16 cellular contexts compared by ENCODE assay signal in genomic region chr10:69733791-69734261, GRCh38.
A peak's percentile ranks its signal among the peaks of the same experiment; 100 is the strongest.
DNase-seq lines count a peak whose midpoint lies in the region; ATAC-seq and TF ChIP-seq lines count a peak whose summit lies in the region.
"Had no signal": no experiment of that assay in that cellular context is flagged by ENCODE, and none has a peak within 500 bp of the region (broad histone marks: within the 10 kb centered on the region; RNA-seq: fewer than 3 reads in every experiment).

No MANE protein-coding gene starts in this region.

- no peaks in the 10 kb centered on the region for H3K9me3 Mint-ChIP-seq in osteocyte (ENCODE audit: unreplicated experiment)
- H3K9me3 Mint-ChIP-seq in naive thymus-derived CD4-positive, alpha-beta T cell, result no peaks in the 10 kb centered on the region
- H3K9me3 Mint-ChIP-seq: CD4-positive, CD25-positive, alpha-beta regulatory T cell; immature natural killer cell had no signal

- 11 to 14% methylated on average over 1 to 2 of the region's 4 CpGs for WGBS in esophagus squamous epithelium, 2 donors

- TF ChIP-seq POLR2A in esophagus squamous epithelium (IDR thresholded peaks at IDR 0.05), result no peak

- H3K4me1 Mint-ChIP-seq in osteocyte (ENCODE audit: unreplicated experiment), result peaks cover 76% of the 10 kb centered on the region
- H3K4me1 Mint-ChIP-seq in naive thymus-derived CD4-positive, alpha-beta T cell, result peaks cover 8 to 16% (median 13%) of the 10 kb centered on the region in 7 donors

- H2AFZ ChIP-seq in PC-3 (ENCODE audit: low read length), result 0 out of 2 replicates have a peak overlapping the region, but pooled peaks have one; percentile 5

- CTCF ChIA-PET in PC-3 (lab: Charles Lee), result interaction anchor here (0.6 kb wide), 3 partner anchors 17 to 287 kb away, joined by 3 to 4 read pairs (median 3); no protein-coding TSS in a partner anchor
- CTCF ChIA-PET in naive thymus-derived CD4-positive, alpha-beta T cell (lab: Charles Lee), result no interaction called here

- no peaks in the 10 kb centered on the region for H3K27me3 ChIP-seq in PC-3 (ENCODE audit: low read length)
- H3K27me3 ChIP-seq in esophagus squamous epithelium, result no peaks in the 10 kb centered on the region
- no peaks in the 10 kb centered on the region for H3K27me3 ChIP-seq in naive thymus-derived CD4-positive, alpha-beta T cell (ENCODE audit: control insufficient read depth in 2 of 2, insufficient read depth in 2 of 2, low read length in 2 of 2)
- H3K27me3 ChIP-seq: body of pancreas, SJSA1, stomach had no signal

- no peaks in the 10 kb centered on the region for H3K9me2 ChIP-seq in PC-3 (replicated peaks; ENCODE audit: low read length)

- no peak overlapping the region for H3K9ac ChIP-seq in PC-3 (ENCODE audit: low read length)

- no peak overlapping the region for H3K4me2 ChIP-seq in PC-3 (ENCODE audit: low read length)

- no peaks in the 10 kb centered on the region for H3K79me2 ChIP-seq in PC-3 (ENCODE audit: low read length)

- no peaks in the 10 kb centered on the region for H3K36me3 ChIP-seq in PC-3 (ENCODE audit: low read depth, low read length)
- H3K36me3 ChIP-seq in esophagus squamous epithelium, result no peaks in the 10 kb centered on the region
- no peaks in the 10 kb centered on the region for H3K36me3 ChIP-seq in naive thymus-derived CD4-positive, alpha-beta T cell (ENCODE audit: control insufficient read depth in 2 of 3, insufficient read depth in 3 of 3, low read length in 3 of 3)
- H3K36me3 ChIP-seq: SJSA1, stomach, WERI-Rb-1 had no signal

- H3K4me3 Mint-ChIP-seq in osteocyte (ENCODE audit: unreplicated experiment), result no peak overlapping the region
- H3K4me3 Mint-ChIP-seq in naive thymus-derived CD4-positive, alpha-beta T cell, result no peak overlapping the region
- H3K4me3 Mint-ChIP-seq: CD4-positive, CD25-positive, alpha-beta regulatory T cell; immature natural killer cell had no signal

- no peak overlapping the region for H3K27ac ChIP-seq in PC-3 (ENCODE audit: low read length)
- H3K27ac ChIP-seq in esophagus squamous epithelium, result peak overlapping the region in 3 of 4 donors; percentile 31 to 55 (median 44)
- H3K27ac ChIP-seq in naive thymus-derived CD4-positive, alpha-beta T cell (ENCODE audit: low read depth, low read length), result no peak overlapping the region
- H3K27ac ChIP-seq: body of pancreas, SJSA1, WERI-Rb-1 had no signal

- no peaks in the 10 kb centered on the region for H3K27me3 Mint-ChIP-seq in osteocyte (ENCODE audit: unreplicated experiment)
- H3K27me3 Mint-ChIP-seq in naive thymus-derived CD4-positive, alpha-beta T cell, result peaks cover 0 to 5% (median 0%) of the 10 kb centered on the region in 5 donors
- H3K27me3 Mint-ChIP-seq: CD4-positive, CD25-positive, alpha-beta regulatory T cell had no signal

- H3F3A ChIP-seq in PC-3 (ENCODE audit: low read length, unreplicated experiment), result no peaks in the 10 kb centered on the region

- DNase-seq in Daoy (ENCODE audit: low read depth), result peak; percentile 64
- DNase-seq in PC-3, result peak; percentile 56
- no peak for DNase-seq in esophagus squamous epithelium (lab: John Stamatoyannopoulos, UW)
- no peak for DNase-seq in osteocyte (ENCODE audit: extremely low spot score, unreplicated experiment)
- DNase-seq in NCI-H1048 (lab: John Stamatoyannopoulos, UW), result no peak
- no peak for DNase-seq in activated naive CD4-positive, alpha-beta T cell treated with anti-CD3 and anti-CD28 coated beads, Interleukin-2, amount 50 U/mL, for 16 hours
- DNase-seq in naive thymus-derived CD4-positive, alpha-beta T cell, result no peak
- DNase-seq: body of pancreas; CD4-positive, CD25-positive, alpha-beta regulatory T cell; immature natural killer cell; NCI-H1694; stomach; WERI-Rb-1 had no signal

- peak overlapping the region; percentile 82 for H3K27ac Mint-ChIP-seq in osteocyte (ENCODE audit: unreplicated experiment)
- H3K27ac Mint-ChIP-seq in naive thymus-derived CD4-positive, alpha-beta T cell, result no peak overlapping the region
- H3K27ac Mint-ChIP-seq: immature natural killer cell had no signal

- no TSS peak for BruUV-seq in PC-3 (replicated peaks; lab: Mats Ljungman, UMichigan)

- POLR2A ChIA-PET in PC-3 (lab: Charles Lee; ENCODE audit: unreplicated experiment), result no interaction called here
- POLR2A ChIA-PET in naive thymus-derived CD4-positive, alpha-beta T cell (lab: Charles Lee), result no interaction called here

- no peak overlapping the region for H3K4me3 ChIP-seq in PC-3 (ENCODE audit: low read length)
- H3K4me3 ChIP-seq in esophagus squamous epithelium, result no peak overlapping the region
- no peak overlapping the region for H3K4me3 ChIP-seq in naive thymus-derived CD4-positive, alpha-beta T cell (ENCODE audit: low read length)
- H3K4me3 ChIP-seq: body of pancreas, SJSA1, stomach had no signal

- H3K9me3 ChIP-seq in PC-3 (ENCODE audit: low read length) (no peaks in the 10 kb centered on the region), esophagus squamous epithelium (no peaks in the 10 kb centered on the region)
- H3K9me3 ChIP-seq in naive thymus-derived CD4-positive, alpha-beta T cell (ENCODE audit: control insufficient read depth in 2 of 3, low read length in 3 of 3), result no peaks in the 10 kb centered on the region
- H3K9me3 ChIP-seq: body of pancreas, SJSA1, stomach had no signal

- H3K4me1 ChIP-seq in PC-3 (ENCODE audit: insufficient read depth, low read length) (peaks cover 19% of the 10 kb centered on the region), esophagus squamous epithelium (peaks cover 18 to 74% (median 57%) of the 10 kb centered on the region in 3 donors)
- no peaks in the 10 kb centered on the region for H3K4me1 ChIP-seq in naive thymus-derived CD4-positive, alpha-beta T cell (ENCODE audit: control insufficient read depth in 2 of 2, insufficient read depth in 2 of 2, low read length in 2 of 2)
- H3K4me1 ChIP-seq: body of pancreas had no signal

- intact Hi-C loops in PC-3 (cut with micrococcal nuclease) (no loop called here), esophagus squamous epithelium (cut with DNase I) (no loop called here)
- intact Hi-C loops in naive thymus-derived CD4-positive, alpha-beta T cell (cut with micrococcal nuclease), result no loop called here

- H4K20me1 ChIP-seq in PC-3 (ENCODE audit: low read length), result no peaks in the 10 kb centered on the region

- TF ChIP-seq CTCF in PC-3 (conservative IDR thresholded peaks at IDR 0.05; ENCODE audit: low read depth, low read length) (no peak), esophagus squamous epithelium (IDR thresholded peaks at IDR 0.05) (no peak), osteocyte (IDR thresholded peaks at IDR 0.05) (no peak)

- H3K36me3 Mint-ChIP-seq in osteocyte (ENCODE audit: unreplicated experiment), result no peaks in the 10 kb centered on the region
- no peaks in the 10 kb centered on the region for H3K36me3 Mint-ChIP-seq in naive thymus-derived CD4-positive, alpha-beta T cell
- H3K36me3 Mint-ChIP-seq: CD4-positive, CD25-positive, alpha-beta regulatory T cell; immature natural killer cell had no signal

- peak; percentile 34 for ATAC-seq in PC-3
- ATAC-seq in GM18517 (IDR thresholded peaks at IDR 0.05; ENCODE audit: unreplicated experiment), result no peak
- ATAC-seq in naive thymus-derived CD4-positive, alpha-beta T cell, result no peak
- ATAC-seq: body of pancreas, HepG2 had no signal

Comparison
In these comparisons a context has a peak if more than half of its experiments do, and no peak if none do; other contexts are left out.
1. DNase-seq: peak in Daoy (single experiment) and PC-3 (single experiment); none in esophagus squamous epithelium (single experiment), osteocyte (single experiment), NCI-H1048 (single experiment), activated naive CD4-positive, alpha-beta T cell treated with anti-CD3 and anti-CD28 coated beads, Interleukin-2, amount 50 U/mL, for 16 hours (single experiment) and naive thymus-derived CD4-positive, alpha-beta T cell (0 of 9).
2. H3K27ac ChIP-seq: peak in esophagus squamous epithelium (3 of 4); none in PC-3 (single experiment) and naive thymus-derived CD4-positive, alpha-beta T cell (single experiment).